In genomic region chr1:203603940-203604339, GRCh38 we compare ENCODE assay signal across 6 cellular contexts. TPM values are rescaled to one million over a fixed set of nuclear protein-coding genes. Genes with fewer than 3 reads are reported as not detected.
A peak's percentile ranks its signal among the peaks of the same experiment; 100 is the strongest.
DNase-seq lines count a peak whose midpoint lies in the region; ATAC-seq and TF ChIP-seq lines count a peak whose summit lies in the region.
"Not testable (repeated sequence)": the region's sequence is repeated elsewhere in the genome, so short reads cannot be mapped to it uniquely, and the experiment has no call there.

No MANE protein-coding gene starts in this region.

- H3K27ac Mint-ChIP-seq in CD4-positive, alpha-beta memory T cell, result peak overlapping the region in 4 of 7 donors; percentile 23 to 69 (median 42)
- peak overlapping the region; percentile 7 to 62 for H3K27ac Mint-ChIP-seq in T-cell
- peak overlapping the region; percentile 51 to 60 for H3K27ac Mint-ChIP-seq in effector memory CD8-positive, alpha-beta T cell
- peak overlapping the region; percentile 54 for H3K27ac Mint-ChIP-seq in stimulated activated effector memory CD8-positive, alpha-beta T cell treated with anti-CD3 and anti-CD28 coated beads, Interleukin-12 subunit alpha, Interleukin-12 subunit beta, amount 100 ng/mL, for 72 hours

- not testable (repeated sequence) for TF ChIP-seq CTCF in WERI-Rb-1 (IDR thresholded peaks at IDR 0.05; ENCODE audit: low read depth, low read length)

- H3K4me2 ChIP-seq in BLaER1 treated with 17β-estradiol and CSF1 and Interleukin-3, amounts not matched to agents 10 nM and 100 nM, result peak overlapping the region in 9 of 11 experiments; percentile 8 to 65 (median 35); a peak in 16 of 22 replicates

- H3K4me1 Mint-ChIP-seq in CD4-positive, alpha-beta memory T cell, result peaks cover 32 to 54% (median 41%) of the 10 kb centered on the region in 4 donors
- peaks cover 32 to 56% (median 48%) of the 10 kb centered on the region in 3 donors for H3K4me1 Mint-ChIP-seq in T-cell
- H3K4me1 Mint-ChIP-seq in effector memory CD8-positive, alpha-beta T cell (ENCODE audit: low read depth in 2 of 2), result peaks cover 31% of the 10 kb centered on the region in 2 donors
- H3K4me1 Mint-ChIP-seq in stimulated activated effector memory CD8-positive, alpha-beta T cell treated with anti-CD3 and anti-CD28 coated beads, Interleukin-12 subunit alpha, Interleukin-12 subunit beta, amount 100 ng/mL, for 72 hours, result peaks cover 66% of the 10 kb centered on the region

- H3K4me1 ChIP-seq in BLaER1 treated with 17β-estradiol and CSF1 and Interleukin-3, amounts not matched to agents 10 nM and 100 nM, result peaks cover 39 to 66% (median 54%) of the 10 kb centered on the region in 10 experiments
- H3K4me1 ChIP-seq in CD4-positive, alpha-beta memory T cell (ENCODE audit: insufficient read depth, low read length), result peaks cover 47% of the 10 kb centered on the region

- ATAC-seq in T-cell (replicated peaks in 1 of 4); effector memory CD8-positive, alpha-beta T cell (replicated peaks); stimulated activated effector memory CD8-positive, alpha-beta T cell treated with anti-CD3 and anti-CD28 coated beads, Interleukin-12 subunit alpha, Interleukin-12 subunit beta, amount 100 ng/mL, for 72 hours: not testable (repeated sequence)

- H3K27me3 ChIP-seq in BLaER1 treated with 17β-estradiol and CSF1 and Interleukin-3, amounts not matched to agents 10 nM and 100 nM; CD4-positive, alpha-beta memory T cell (ENCODE audit: insufficient read depth, low read length); WERI-Rb-1 (ENCODE audit: insufficient read depth, low read depth, severe bottlenecking): not testable (repeated sequence)

- H3K27me3 Mint-ChIP-seq in CD4-positive, alpha-beta memory T cell; T-cell; effector memory CD8-positive, alpha-beta T cell: not testable (repeated sequence)

- not testable (repeated sequence) for H3K36me3 Mint-ChIP-seq in CD4-positive, alpha-beta memory T cell; T-cell
- H3K36me3 Mint-ChIP-seq in effector memory CD8-positive, alpha-beta T cell (ENCODE audit: insufficient read depth), result peaks cover 12% of the 10 kb centered on the region
- peaks cover 14% of the 10 kb centered on the region for H3K36me3 Mint-ChIP-seq in stimulated activated effector memory CD8-positive, alpha-beta T cell treated with anti-CD3 and anti-CD28 coated beads, Interleukin-12 subunit alpha, Interleukin-12 subunit beta, amount 100 ng/mL, for 72 hours

- not testable (repeated sequence) for H4K20me1 ChIP-seq in BLaER1 treated with 17β-estradiol and CSF1 and Interleukin-3, amounts not matched to agents 10 nM and 100 nM

- intact Hi-C loops in CD4-positive, alpha-beta memory T cell (cut with micrococcal nuclease), result not testable (repeated sequence)

- not testable (repeated sequence) for H3K4me3 ChIP-seq in BLaER1 treated with 17β-estradiol and CSF1 and Interleukin-3, amounts not matched to agents 10 nM and 100 nM; CD4-positive, alpha-beta memory T cell (ENCODE audit: low read length in 2 of 2); WERI-Rb-1 (ENCODE audit: low read depth, low read length)

- DNase-seq in CD4-positive, alpha-beta memory T cell; T-cell; WERI-Rb-1; effector memory CD8-positive, alpha-beta T cell; stimulated activated effector memory CD8-positive, alpha-beta T cell treated with anti-CD3 and anti-CD28 coated beads, Interleukin-12 subunit alpha, Interleukin-12 subunit beta, amount 100 ng/mL, for 72 hours (ENCODE audit: low spot score in 2 of 2): not testable (repeated sequence)

- not testable (repeated sequence) for H3K9me3 Mint-ChIP-seq in CD4-positive, alpha-beta memory T cell; T-cell; effector memory CD8-positive, alpha-beta T cell; stimulated activated effector memory CD8-positive, alpha-beta T cell treated with anti-CD3 and anti-CD28 coated beads, Interleukin-12 subunit alpha, Interleukin-12 subunit beta, amount 100 ng/mL, for 72 hours

- POLR2A ChIA-PET in CD4-positive, alpha-beta memory T cell (lab: Charles Lee; ENCODE audit: partially characterized antibody), result interaction anchor here (0.6 to 7.5 kb wide), 10 partner anchors 9 to 118 kb away, joined by 3 to 120 read pairs (median 4); partner anchors contain the start of gene ATP2B4
- POLR2A ChIA-PET in T-cell (lab: Charles Lee), result not testable (repeated sequence)

- CTCF ChIA-PET in CD4-positive, alpha-beta memory T cell (lab: Charles Lee; ENCODE audit: partially characterized antibody), result interaction anchor here (1.0 to 4.8 kb wide), 6 partner anchors 10 to 337 kb away, joined by 3 to 43 read pairs (median 3); partner anchors contain the start of gene ATP2B4
- CTCF ChIA-PET in T-cell (lab: Charles Lee), result not testable (repeated sequence)

- not testable (repeated sequence) for H3K9me3 ChIP-seq in BLaER1 treated with 17β-estradiol and CSF1 and Interleukin-3, amounts not matched to agents 10 nM and 100 nM (replicated peaks in 1 of 11); CD4-positive, alpha-beta memory T cell (ENCODE audit: control insufficient read depth in 1 of 2, low read length in 2 of 2); WERI-Rb-1 (ENCODE audit: severe bottlenecking)

- not testable (repeated sequence) for H3K9ac ChIP-seq in BLaER1 treated with 17β-estradiol and CSF1 and Interleukin-3, amounts not matched to agents 10 nM and 100 nM

- not testable (repeated sequence) for H3K27ac ChIP-seq in BLaER1 treated with 17β-estradiol and CSF1 and Interleukin-3, amounts not matched to agents 10 nM and 100 nM; CD4-positive, alpha-beta memory T cell (ENCODE audit: low read depth, low read length)
- H3K27ac ChIP-seq in WERI-Rb-1, result peak overlapping the region; percentile 79

- H3K36me3 ChIP-seq in BLaER1 treated with 17β-estradiol and CSF1 and Interleukin-3, amounts not matched to agents 10 nM and 100 nM; CD4-positive, alpha-beta memory T cell (ENCODE audit: insufficient read depth, low read length); WERI-Rb-1: not testable (repeated sequence)

- not testable (repeated sequence) for H3K4me3 Mint-ChIP-seq in CD4-positive, alpha-beta memory T cell; T-cell; effector memory CD8-positive, alpha-beta T cell; stimulated activated effector memory CD8-positive, alpha-beta T cell treated with anti-CD3 and anti-CD28 coated beads, Interleukin-12 subunit alpha, Interleukin-12 subunit beta, amount 100 ng/mL, for 72 hours

RNA-seq across cellular contexts. Expression of gene ATP2B4, which starts 22.7 kb away (rescaled TPM):
- 10 to 100 TPM; 97.2 to 98.6 TPM for total RNA-seq in CD4-positive, alpha-beta memory T cell
- 10 to 100 TPM; 14.8 to 41.7 TPM for polyA plus RNA-seq in CD4-positive, alpha-beta memory T cell
- 10 to 100 TPM; 45.5 to 93.1 (median 84.9) TPM for total RNA-seq in T-cell
